ENCODE assay signal across 9 cellular contexts in genomic region chr9:124480621-124480981, GRCh38. TPM values are rescaled to one million over a fixed set of nuclear protein-coding genes. Genes with fewer than 3 reads are reported as not detected.
DNase-seq lines count a peak whose midpoint lies in the region; ATAC-seq, FAIRE-seq and TF ChIP-seq lines count a peak whose summit lies in the region.
"Had no signal": no experiment of that assay in that cellular context is flagged by ENCODE, and none has a peak within 500 bp of the region (broad histone marks: within the 10 kb centered on the region; RNA-seq: fewer than 3 reads in every experiment).

No MANE protein-coding gene starts in this region.

- peak; percentile 52 for TF ChIP-seq CTCF in BJ (IDR thresholded peaks at IDR 0.05; ENCODE audit: insufficient read depth, low read depth, low read length)

- intact Hi-C loops in left cardiac atrium (cut with DNase I), result no loop called here

- no peaks in the 10 kb centered on the region for H3K36me3 ChIP-seq in BJ (ENCODE audit: control insufficient read depth, insufficient read depth, low read length)
- H3K36me3 ChIP-seq in H7 (replicated peaks; ENCODE audit: control insufficient read depth, insufficient read depth, low read length), result no peaks in the 10 kb centered on the region

- H3K27me3 ChIP-seq in BJ (ENCODE audit: control insufficient read depth, insufficient read depth, low read length) (peaks cover 17% of the 10 kb centered on the region), H7 (ENCODE audit: control insufficient read depth, insufficient read depth, low read length) (peaks cover 38% of the 10 kb centered on the region)

- ATAC-seq in left cardiac atrium, result peak; percentile 19 to 52
- no peak for ATAC-seq in HG03025 (IDR thresholded peaks at IDR 0.05; ENCODE audit: low FRiP score, unreplicated experiment)

- POLR2A ChIA-PET in BJ (lab: Charles Lee), result no interaction called here

- no peak for DNase-seq in BJ (ENCODE audit: low read depth)
- peak; percentile 97 for DNase-seq in H7
- peak; percentile 13 for DNase-seq in RPMI7951 (ENCODE audit: low read depth)
- no peak for DNase-seq in left cardiac atrium
- no peak for DNase-seq in HTR-8/SVneo (ENCODE audit: insufficient read length, low spot score)
- DNase-seq in putamen (ENCODE audit: low spot score), result no peak
- DNase-seq in cerebellar nuclear complex (lab: John Stamatoyannopoulos, UW), result no peak
- DNase-seq: effector memory CD4-positive, alpha-beta T cell had no signal

- H3K4me3 ChIP-seq in BJ (ENCODE audit: low read depth, low read length) (no peak overlapping the region), H7 (ENCODE audit: insufficient read depth, low read depth, low read length) (no peak overlapping the region)

- CTCF ChIA-PET in BJ (lab: Yijun Ruan, JAX), result interaction anchor here (1.7 kb wide), 1 partner anchor 61 kb away, joined by 4 read pairs; no protein-coding TSS in a partner anchor

- FAIRE-seq in HTR-8/SVneo (lab: Jason Lieb, UNC), result no peak

RNA-seq across cellular contexts. Expression of gene NR5A1, which starts 26.6 kb away (rescaled TPM):
- not detected in 2 replicates for polyA plus RNA-seq in BJ (2011; rRNA removed)
- not detected in 2 replicates for polyA minus RNA-seq in BJ (2011; rRNA and poly(A)+ RNA removed)
- 0.30 and 0.73 TPM in 2 replicates for total RNA-seq in H7 (2014; rRNA removed; shearing (Covaris generic))
- total RNA-seq in RPMI7951 (2014; rRNA removed; shearing (Covaris generic)), result not detected in 2 replicates
- not detected for total RNA-seq in left cardiac atrium

RNA-seq across cellular contexts. Expression of gene ADGRD2, which starts 30.4 kb away (rescaled TPM):
- not detected in 2 replicates for polyA plus RNA-seq in BJ (2011; rRNA removed)
- polyA minus RNA-seq in BJ (2011; rRNA and poly(A)+ RNA removed), result not detected in 2 replicates
- not detected in 2 replicates for total RNA-seq in H7 (2014; rRNA removed; shearing (Covaris generic))
- not detected in 2 replicates for total RNA-seq in RPMI7951 (2014; rRNA removed; shearing (Covaris generic))
- total RNA-seq in left cardiac atrium, result not detected

Comparison
In these comparisons a context has a peak if more than half of its experiments do, and no peak if none do; other contexts are left out.
1. DNase-seq: peak in H7 (single experiment) and RPMI7951 (single experiment); none in BJ (single experiment), left cardiac atrium (single experiment), HTR-8/SVneo (single experiment), putamen (single experiment) and cerebellar nuclear complex (0 of 2).